ENCODE assay signal across 10 cellular contexts in the genomic region with DNA sequence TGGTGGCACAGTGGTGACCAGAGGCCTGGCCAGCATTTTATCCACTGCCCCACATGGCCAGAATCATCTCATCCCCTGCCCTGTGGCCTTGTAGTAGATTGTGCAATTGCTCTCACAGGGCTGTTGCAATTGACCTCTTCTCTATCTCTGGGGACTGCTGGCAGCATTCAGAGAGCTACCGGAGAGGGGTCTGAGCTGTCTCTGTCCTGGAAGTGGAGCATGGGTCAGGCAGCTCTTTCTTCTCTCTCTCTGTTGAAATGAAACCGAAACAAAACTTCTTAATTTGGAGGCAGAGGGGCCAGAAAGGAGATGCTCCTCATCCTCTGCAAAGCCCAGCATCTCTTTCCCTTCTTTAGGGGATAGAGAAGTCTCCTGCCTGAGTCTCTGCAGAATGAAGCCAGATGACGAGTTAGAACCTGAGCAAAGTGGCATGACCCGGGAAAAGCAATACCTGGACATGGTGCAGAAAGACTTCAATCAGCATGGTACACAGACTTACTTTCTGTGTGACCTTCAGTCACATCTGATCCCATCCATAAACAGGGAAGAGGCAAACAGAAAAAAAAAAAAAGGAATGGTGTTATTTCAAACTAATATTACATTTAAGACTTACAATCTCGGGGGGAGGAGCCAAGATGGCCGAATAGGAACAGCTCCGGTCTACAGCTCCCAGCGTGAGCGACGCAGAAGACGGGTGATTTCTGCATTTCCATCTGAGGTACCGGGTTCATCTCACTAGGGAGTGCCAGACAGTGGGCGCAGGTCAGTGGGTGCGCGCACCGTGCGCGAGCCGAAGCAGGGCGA.
A peak's percentile ranks its signal among the peaks of the same experiment; 100 is the strongest.
DNase-seq lines count a peak whose midpoint lies in the region; ATAC-seq, FAIRE-seq and TF ChIP-seq lines count a peak whose summit lies in the region.
"Had no signal": no experiment of that assay in that cellular context is flagged by ENCODE, and none has a peak within 500 bp of the region (broad histone marks: within the 10 kb centered on the region; RNA-seq: fewer than 3 reads in every experiment).

No MANE protein-coding gene starts in this region.

- no peaks in the 10 kb centered on the region for H4K20me1 ChIP-seq in Karpas-422 (ENCODE audit: insufficient read depth, low read depth, low read length)

- no peaks in the 10 kb centered on the region for H3K9me3 ChIP-seq in CD8-positive, alpha-beta memory T cell (ENCODE audit: low read length)
- H3K9me3 ChIP-seq in Karpas-422 (ENCODE audit: low read length): no peaks in the 10 kb centered on the region
- no peaks in the 10 kb centered on the region for H3K9me3 ChIP-seq in body of pancreas
- no peaks in the 10 kb centered on the region for H3K9me3 ChIP-seq in mesenchymal stem cell (ENCODE audit: control insufficient read depth, low read length)

- no peaks in the 10 kb centered on the region for H3K36me3 ChIP-seq in CD8-positive, alpha-beta memory T cell (ENCODE audit: insufficient read depth, low read length)
- H3K36me3 ChIP-seq in Karpas-422 (ENCODE audit: insufficient read depth, low read length) (no peaks in the 10 kb centered on the region), body of pancreas (replicated peaks in 1 of 2; ENCODE audit: insufficient read depth in 1 of 2, low read depth in 2 of 2) (no peaks in the 10 kb centered on the region), mesenchymal stem cell (ENCODE audit: control insufficient read depth in 1 of 2, insufficient read depth in 2 of 2, low read depth in 1 of 2, low read length in 2 of 2) (no peaks in the 10 kb centered on the region)

- no peaks in the 10 kb centered on the region for H3K9me2 ChIP-seq in Karpas-422 (replicated peaks; ENCODE audit: insufficient read depth, low read length)

- peak overlapping the region in 1 of 2 experiments; percentile 31 for H2BK12ac ChIP-seq in mesenchymal stem cell (ENCODE audit: low read length in 2 of 2)

- peak overlapping the region in 5 of 7 donors; percentile 15 to 59 (median 50) for H3K4me3 Mint-ChIP-seq in CD8-positive, alpha-beta memory T cell
- H3K4me3 Mint-ChIP-seq: activated naive CD8-positive, alpha-beta T cell had no signal

- 72 to 87% methylated on average over 11 to 19 of the region's 20 CpGs for WGBS in body of pancreas, 2 donors
- 90% methylated on average over 19 of the region's 20 CpGs for WGBS in mesenchymal stem cell

- H3K4ac ChIP-seq in mesenchymal stem cell (ENCODE audit: low read depth in 1 of 2, low read length in 2 of 2): no peak overlapping the region

- no peak overlapping the region for H3K23ac ChIP-seq in mesenchymal stem cell (ENCODE audit: low read length in 2 of 2)

- H3K36me3 Mint-ChIP-seq in CD8-positive, alpha-beta memory T cell: peaks cover 0 to 2% (median 0%) of the 10 kb centered on the region in 3 donors
- H3K36me3 Mint-ChIP-seq: activated naive CD8-positive, alpha-beta T cell had no signal

- H3K14ac ChIP-seq in mesenchymal stem cell (ENCODE audit: low read length in 2 of 2): peak overlapping the region in 1 of 2 experiments; percentile 28

- peaks cover 0 to 3% (median 0%) of the 10 kb centered on the region in 5 donors for H3K9me3 Mint-ChIP-seq in CD8-positive, alpha-beta memory T cell

- TF ChIP-seq POLR2A in body of pancreas (IDR thresholded peaks at IDR 0.05): no peak

- H3K9ac ChIP-seq in Karpas-422 (ENCODE audit: low read length) (peak overlapping the region; percentile 60), mesenchymal stem cell (ENCODE audit: low read length) (no peak overlapping the region)

- H3K27ac ChIP-seq in CD8-positive, alpha-beta memory T cell (ENCODE audit: low read depth, low read length): no peak overlapping the region
- H3K27ac ChIP-seq in Karpas-422 (ENCODE audit: low read length): peak overlapping the region; percentile 10; the same call in 1 of the 2 replicates
- no peak overlapping the region for H3K27ac ChIP-seq in body of pancreas
- H3K27ac ChIP-seq in mesenchymal stem cell (ENCODE audit: low read length, poor library complexity, severe bottlenecking): no peak overlapping the region

- no peak overlapping the region for H4K8ac ChIP-seq in mesenchymal stem cell (ENCODE audit: low read length)

- no peak for TF ChIP-seq CTCF in body of pancreas (IDR thresholded peaks at IDR 0.05)
- TF ChIP-seq CTCF in D721Med (IDR thresholded peaks at IDR 0.05; ENCODE audit: insufficient read depth, missing control alignments): no peak

- POLR2A ChIA-PET in CD8-positive, alpha-beta memory T cell (lab: Charles Lee): no interaction called here

- no peak for DNase-seq in CD8-positive, alpha-beta memory T cell
- DNase-seq in Karpas-422 (no peak), body of pancreas (peak in 3 of 4 donors; percentile 9 to 46 (median 26)), mesenchymal stem cell (peak; percentile 65), urothelium cell line (ENCODE audit: low spot score) (no peak), D721Med (ENCODE audit: insufficient read length, low spot score) (no peak), NCI-H128 (lab: John Stamatoyannopoulos, UW; ENCODE audit: unreplicated experiment) (no peak)
- DNase-seq: NCI-H1436 treated with DMSO at 0.1 percent for 48 hours had no signal

- no peak overlapping the region for H2BK15ac ChIP-seq in mesenchymal stem cell (ENCODE audit: low read depth, poor library complexity, severe bottlenecking)

- peak overlapping the region in 3 of 8 donors; percentile 33 to 84 (median 52) for H3K27ac Mint-ChIP-seq in CD8-positive, alpha-beta memory T cell
- H3K27ac Mint-ChIP-seq: activated naive CD8-positive, alpha-beta T cell had no signal

- H2AFZ ChIP-seq in Karpas-422 (ENCODE audit: low read length): peak overlapping the region; percentile 96
- H2AFZ ChIP-seq in mesenchymal stem cell (ENCODE audit: low read depth, low read length): no peak overlapping the region

- H3K79me2 ChIP-seq in Karpas-422 (ENCODE audit: low read length): no peaks in the 10 kb centered on the region

- H2BK5ac ChIP-seq in mesenchymal stem cell (ENCODE audit: low read depth, low read length, poor library complexity, severe bottlenecking): no peak overlapping the region

- H2AK5ac ChIP-seq in mesenchymal stem cell (ENCODE audit: low read length, severe bottlenecking): no peak overlapping the region

- CTCF ChIA-PET in CD8-positive, alpha-beta memory T cell (lab: Charles Lee): no interaction called here

- intact Hi-C loops in body of pancreas (cut with DNase I): no loop called here

- no peak overlapping the region for H3K18ac ChIP-seq in mesenchymal stem cell (ENCODE audit: low read depth in 1 of 2, low read length in 2 of 2)

- H2BK120ac ChIP-seq in mesenchymal stem cell (ENCODE audit: low read depth, low read length): no peak overlapping the region

- no peak overlapping the region for H4K91ac ChIP-seq in mesenchymal stem cell (ENCODE audit: low read length)

- H3K27me3 Mint-ChIP-seq in CD8-positive, alpha-beta memory T cell: peaks cover 0 to 2% of the 10 kb centered on the region in 2 donors
- H3K27me3 Mint-ChIP-seq: activated naive CD8-positive, alpha-beta T cell had no signal

- H3K4me2 ChIP-seq in Karpas-422 (ENCODE audit: low read depth, low read length, poor library complexity, severe bottlenecking) (peak overlapping the region; percentile 68), mesenchymal stem cell (ENCODE audit: low read length, poor library complexity, severe bottlenecking) (no peak overlapping the region)

- ATAC-seq in body of pancreas (peak; percentile 40), HG02571 (IDR thresholded peaks at IDR 0.05; ENCODE audit: unreplicated experiment) (no peak)

- FAIRE-seq in urothelium cell line (lab: Jason Lieb, UNC): no peak
- FAIRE-seq in D721Med (lab: Jason Lieb, UNC): no peak

- no peak overlapping the region for H3K4me3 ChIP-seq in CD8-positive, alpha-beta memory T cell (ENCODE audit: low read length)
- H3K4me3 ChIP-seq in Karpas-422 (ENCODE audit: low read length): peak overlapping the region; percentile 50; the same call in 1 of the 2 replicates
- H3K4me3 ChIP-seq in body of pancreas: no peak overlapping the region
- H3K4me3 ChIP-seq in mesenchymal stem cell (ENCODE audit: insufficient read depth in 1 of 2, low read depth in 1 of 2, low read length in 2 of 2): peak overlapping the region in 1 of 2 experiments; percentile 63

- no peaks in the 10 kb centered on the region for H3K79me1 ChIP-seq in mesenchymal stem cell (replicated peaks; ENCODE audit: low read length, poor library complexity, severe bottlenecking)

- no peaks in the 10 kb centered on the region for H3K27me3 ChIP-seq in CD8-positive, alpha-beta memory T cell (ENCODE audit: insufficient read depth, low read length, poor library complexity, severe bottlenecking)
- H3K27me3 ChIP-seq in Karpas-422 (ENCODE audit: low read length): no peaks in the 10 kb centered on the region
- H3K27me3 ChIP-seq in body of pancreas: no peaks in the 10 kb centered on the region
- H3K27me3 ChIP-seq in mesenchymal stem cell (ENCODE audit: control insufficient read depth in 1 of 2, insufficient read depth in 1 of 2, low read length in 2 of 2): no peaks in the 10 kb centered on the region

- H3K4me1 Mint-ChIP-seq in CD8-positive, alpha-beta memory T cell: peaks cover 5 to 12% (median 8%) of the 10 kb centered on the region in 3 donors

- no peaks in the 10 kb centered on the region for H3K4me1 ChIP-seq in CD8-positive, alpha-beta memory T cell (ENCODE audit: insufficient read depth, low read length)
- H3K4me1 ChIP-seq in Karpas-422 (ENCODE audit: low read length) (peaks cover 19% of the 10 kb centered on the region), body of pancreas (no peaks in the 10 kb centered on the region), mesenchymal stem cell (ENCODE audit: control insufficient read depth, insufficient read depth, low read depth, low read length) (no peaks in the 10 kb centered on the region)

Comparison
In these comparisons a context has a peak if more than half of its experiments do, and no peak if none do; other contexts are left out.
1. DNase-seq: peak in body of pancreas (3 of 4) and mesenchymal stem cell (single experiment); none in CD8-positive, alpha-beta memory T cell (0 of 5), Karpas-422 (single experiment), urothelium cell line (single experiment), D721Med (single experiment) and NCI-H128 (single experiment).